In the genomic region with DNA sequence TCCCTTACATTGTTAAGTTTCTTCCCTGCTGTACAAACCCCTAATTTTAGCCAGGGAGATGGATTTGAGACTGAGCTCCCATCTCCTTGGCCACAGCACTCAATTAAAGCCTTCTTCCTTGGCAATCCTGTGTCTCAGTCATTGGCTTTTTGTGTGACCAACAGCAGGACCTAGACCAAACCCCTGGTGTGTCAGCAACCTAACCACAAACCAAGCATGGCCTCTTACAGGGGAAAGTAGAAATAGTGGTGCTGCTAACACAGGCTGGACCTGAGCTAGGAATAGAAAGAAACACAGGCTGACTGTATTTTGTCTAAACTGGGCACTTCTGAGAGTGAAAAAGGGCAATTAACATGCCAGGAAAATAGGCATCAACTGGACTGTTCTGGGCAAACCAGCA, we compare ENCODE assay signal across 10 cellular contexts. TPM values are rescaled to one million over a fixed set of nuclear protein-coding genes. Genes with fewer than 3 reads are reported as not detected.
DNase-seq lines count a peak whose midpoint lies in the region; ATAC-seq and TF ChIP-seq lines count a peak whose summit lies in the region.
"Had no signal": no experiment of that assay in that cellular context is flagged by ENCODE, and none has a peak within 500 bp of the region (broad histone marks: within the 10 kb centered on the region; RNA-seq: fewer than 3 reads in every experiment).

No MANE protein-coding gene starts in this region.

- no peak overlapping the region for H2BK120ac ChIP-seq in neuronal stem cell (ENCODE audit: low read depth, low read length)

- no peak overlapping the region for H3K23ac ChIP-seq in neuronal stem cell (ENCODE audit: low read depth, low read length, poor library complexity)

- peak; percentile 69 for ATAC-seq in GM21619 (IDR thresholded peaks at IDR 0.05; ENCODE audit: unreplicated experiment)
- no peak for ATAC-seq in body of pancreas

- DNase-seq in Caco-2 (no peak), Peyer's patch (peak in 2 of 3 donors; percentile 15 to 43), fibroblast of villous mesenchyme (ENCODE audit: low read depth) (peak; percentile 43), NCI-H524 treated with DMSO at 0.1 percent for 48 hours (lab: John Stamatoyannopoulos, UW) (no peak), suprapubic skin (ENCODE audit: low spot score in 2 of 2) (no peak), body of pancreas (no peak), neuronal stem cell (ENCODE audit: low spot score) (no peak)
- DNase-seq: activated B cell treated with CpG ODN at 0.5 μM for 24 hours, NCI-H1417 had no signal

- no peaks in the 10 kb centered on the region for H3K27me3 Mint-ChIP-seq in Caco-2 (ENCODE audit: insufficient read depth, unreplicated experiment)
- H3K27me3 Mint-ChIP-seq: activated B cell treated with CpG ODN at 0.5 μM for 24 hours had no signal

- CTCF ChIA-PET in Caco-2 (lab: Charles Lee), result no interaction called here

- peak overlapping the region; percentile 50 for H3K27ac Mint-ChIP-seq in Caco-2 (ENCODE audit: unreplicated experiment)
- H3K27ac Mint-ChIP-seq: activated B cell treated with CpG ODN at 0.5 μM for 24 hours had no signal

- H3K4ac ChIP-seq in neuronal stem cell (ENCODE audit: low read length), result no peak overlapping the region

- H3K79me1 ChIP-seq in neuronal stem cell (ENCODE audit: low read depth, low read length), result no peaks in the 10 kb centered on the region

- H3K4me1 ChIP-seq in Caco-2, result peaks cover 73% of the 10 kb centered on the region
- no peaks in the 10 kb centered on the region for H3K4me1 ChIP-seq in Peyer's patch
- peaks cover 5% of the 10 kb centered on the region for H3K4me1 ChIP-seq in suprapubic skin
- H3K4me1 ChIP-seq in body of pancreas, result peaks cover 15% of the 10 kb centered on the region
- H3K4me1 ChIP-seq in neuronal stem cell (ENCODE audit: control insufficient read depth in 2 of 2, insufficient read depth in 1 of 2, low read depth in 1 of 2, low read length in 2 of 2), result peaks cover 3 to 17% of the 10 kb centered on the region in 2 donors

- H2BK5ac ChIP-seq in neuronal stem cell (ENCODE audit: low read length), result no peak overlapping the region

- peaks cover 10% of the 10 kb centered on the region for H3K36me3 Mint-ChIP-seq in Caco-2 (ENCODE audit: insufficient read depth, unreplicated experiment)

- H3K27ac ChIP-seq in Peyer's patch, result no peak overlapping the region
- no peak overlapping the region for H3K27ac ChIP-seq in suprapubic skin
- no peak overlapping the region for H3K27ac ChIP-seq in body of pancreas
- H3K27ac ChIP-seq in neuronal stem cell (replicated peaks; ENCODE audit: low read length), result no peak overlapping the region

- no peak overlapping the region for H3K14ac ChIP-seq in neuronal stem cell (ENCODE audit: low read length)

- no peak overlapping the region for H3K4me3 ChIP-seq in Caco-2 (ENCODE audit: low read depth, low read length)
- no peak overlapping the region for H3K4me3 ChIP-seq in Peyer's patch
- H3K4me3 ChIP-seq in fibroblast of villous mesenchyme (ENCODE audit: low read depth, low read length), result no peak overlapping the region
- H3K4me3 ChIP-seq in suprapubic skin, result no peak overlapping the region
- H3K4me3 ChIP-seq in body of pancreas, result no peak overlapping the region
- no peak overlapping the region for H3K4me3 ChIP-seq in neuronal stem cell (ENCODE audit: low read length in 2 of 2)

- no peak overlapping the region for H3K18ac ChIP-seq in neuronal stem cell (ENCODE audit: low read length)

- H4K8ac ChIP-seq in neuronal stem cell (ENCODE audit: low read depth, low read length), result no peak overlapping the region

- H3K4me1 Mint-ChIP-seq in Caco-2 (ENCODE audit: low read depth, unreplicated experiment), result peaks cover 34% of the 10 kb centered on the region

- BruUV-seq in Caco-2 (replicated peaks; lab: Mats Ljungman, UMichigan), result no TSS peak

- H2BK15ac ChIP-seq in neuronal stem cell (ENCODE audit: low read length), result no peak overlapping the region

- POLR2A ChIA-PET in Caco-2 (lab: Charles Lee), result no interaction called here

- H2AFZ ChIP-seq in neuronal stem cell (ENCODE audit: low read length), result no peak overlapping the region

- TF ChIP-seq CTCF in Caco-2 (IDR thresholded peaks at IDR 0.05; ENCODE audit: insufficient read depth in 1 of 2, low read depth in 1 of 2, low read length in 1 of 2, severe bottlenecking in 1 of 2, unreplicated experiment in 1 of 2) (no peak), Peyer's patch (IDR thresholded peaks at IDR 0.05) (no peak), fibroblast of villous mesenchyme (IDR thresholded peaks at IDR 0.05; ENCODE audit: insufficient read depth, low read depth, low read length) (no peak), suprapubic skin (IDR thresholded peaks at IDR 0.05) (no peak), body of pancreas (IDR thresholded peaks at IDR 0.05) (no peak)

- no peak for TF ChIP-seq POLR2A in Peyer's patch (IDR thresholded peaks at IDR 0.05)
- no peak for TF ChIP-seq POLR2A in suprapubic skin (IDR thresholded peaks at IDR 0.05)
- no peak for TF ChIP-seq POLR2A in body of pancreas (IDR thresholded peaks at IDR 0.05)

- H3K36me3 ChIP-seq in Caco-2 (ENCODE audit: control insufficient read depth, insufficient read depth, low read length) (no peaks in the 10 kb centered on the region), Peyer's patch (no peaks in the 10 kb centered on the region), suprapubic skin (no peaks in the 10 kb centered on the region), body of pancreas (replicated peaks in 1 of 2; ENCODE audit: insufficient read depth in 1 of 2, low read depth in 2 of 2) (no peaks in the 10 kb centered on the region), neuronal stem cell (replicated peaks in 1 of 2; ENCODE audit: control insufficient read depth in 2 of 2, insufficient read depth in 2 of 2, low read length in 2 of 2) (no peaks in the 10 kb centered on the region)

- no peak for TF ChIP-seq EP300 in suprapubic skin (IDR thresholded peaks at IDR 0.05)

- H4K91ac ChIP-seq in neuronal stem cell (ENCODE audit: low read depth, low read length, poor library complexity), result no peak overlapping the region

- H2AK5ac ChIP-seq in neuronal stem cell (ENCODE audit: low read depth, low read length), result no peak overlapping the region

- H2BK12ac ChIP-seq in neuronal stem cell (ENCODE audit: low read length), result no peak overlapping the region

- no peaks in the 10 kb centered on the region for H3K9me3 Mint-ChIP-seq in Caco-2 (ENCODE audit: unreplicated experiment)

- no peak overlapping the region for H3K9ac ChIP-seq in neuronal stem cell (ENCODE audit: low read depth, low read length, poor library complexity)

- H3K4me3 Mint-ChIP-seq in Caco-2 (ENCODE audit: unreplicated experiment), result no peak overlapping the region
- H3K4me3 Mint-ChIP-seq: activated B cell treated with CpG ODN at 0.5 μM for 24 hours had no signal

- H3K27me3 ChIP-seq in Caco-2 (replicated peaks; ENCODE audit: control insufficient read depth, insufficient read depth, low read length), result no peaks in the 10 kb centered on the region
- no peaks in the 10 kb centered on the region for H3K27me3 ChIP-seq in Peyer's patch
- no peaks in the 10 kb centered on the region for H3K27me3 ChIP-seq in suprapubic skin
- H3K27me3 ChIP-seq in body of pancreas, result no peaks in the 10 kb centered on the region
- H3K27me3 ChIP-seq in neuronal stem cell (ENCODE audit: control insufficient read depth in 3 of 3, insufficient read depth in 3 of 3, low read depth in 1 of 3, low read length in 3 of 3), result no peaks in the 10 kb centered on the region

- H3K9me3 ChIP-seq in Caco-2 (no peaks in the 10 kb centered on the region), Peyer's patch (no peaks in the 10 kb centered on the region), suprapubic skin (no peaks in the 10 kb centered on the region), body of pancreas (no peaks in the 10 kb centered on the region), neuronal stem cell (replicated peaks in 1 of 2; ENCODE audit: control insufficient read depth in 2 of 2, insufficient read depth in 1 of 2, low read depth in 1 of 2, low read length in 2 of 2) (peaks cover 0 to 1% of the 10 kb centered on the region in 2 donors)

- no peak overlapping the region for H3K4me2 ChIP-seq in neuronal stem cell (ENCODE audit: insufficient read depth, low read length, poor library complexity, severe bottlenecking)

- intact Hi-C loops in Caco-2 (cut with micrococcal nuclease; ENCODE audit: unreplicated experiment) (no loop called here), body of pancreas (cut with DNase I) (loop anchor here (5.0 kb wide), 1 partner anchor 41 kb away; no protein-coding TSS in a partner anchor)

RNA-seq across cellular contexts. Expression of gene PPCDC, which starts 37.9 kb away (rescaled TPM):
- 14.7 and 18.1 TPM in 2 replicates for total RNA-seq in Caco-2 (2022)
- total RNA-seq in Peyer's patch, result 10 to 100 TPM in 3 of 4 donors, 1 to 10 TPM in 1; 8.4 to 63.5 (median 20.5) TPM
- total RNA-seq in fibroblast of villous mesenchyme, result 7.4 and 7.8 TPM in 2 replicates
- 10 to 100 TPM in 2 of 4 donors, 1 to 10 TPM in 2; 7.4 to 25.7 (median 13.1) TPM for total RNA-seq in suprapubic skin
- 10 to 100 TPM; 12.5 to 13.2 TPM for total RNA-seq in body of pancreas
- 6.1 TPM for polyA plus RNA-seq in neuronal stem cell (2013, experiment 1 of 2)
- 6.0 TPM for polyA plus RNA-seq in neuronal stem cell (2013, experiment 2 of 2)

Comparison
In these comparisons a context has a peak if more than half of its experiments do, and no peak if none do; other contexts are left out.
1. DNase-seq: peak in Peyer's patch (2 of 3) and fibroblast of villous mesenchyme (single experiment); none in Caco-2 (0 of 2), NCI-H524 treated with DMSO at 0.1 percent for 48 hours (single experiment), suprapubic skin (0 of 2), body of pancreas (0 of 4) and neuronal stem cell (single experiment).